1 cellular context compared by ENCODE assay signal in the genomic region with DNA sequence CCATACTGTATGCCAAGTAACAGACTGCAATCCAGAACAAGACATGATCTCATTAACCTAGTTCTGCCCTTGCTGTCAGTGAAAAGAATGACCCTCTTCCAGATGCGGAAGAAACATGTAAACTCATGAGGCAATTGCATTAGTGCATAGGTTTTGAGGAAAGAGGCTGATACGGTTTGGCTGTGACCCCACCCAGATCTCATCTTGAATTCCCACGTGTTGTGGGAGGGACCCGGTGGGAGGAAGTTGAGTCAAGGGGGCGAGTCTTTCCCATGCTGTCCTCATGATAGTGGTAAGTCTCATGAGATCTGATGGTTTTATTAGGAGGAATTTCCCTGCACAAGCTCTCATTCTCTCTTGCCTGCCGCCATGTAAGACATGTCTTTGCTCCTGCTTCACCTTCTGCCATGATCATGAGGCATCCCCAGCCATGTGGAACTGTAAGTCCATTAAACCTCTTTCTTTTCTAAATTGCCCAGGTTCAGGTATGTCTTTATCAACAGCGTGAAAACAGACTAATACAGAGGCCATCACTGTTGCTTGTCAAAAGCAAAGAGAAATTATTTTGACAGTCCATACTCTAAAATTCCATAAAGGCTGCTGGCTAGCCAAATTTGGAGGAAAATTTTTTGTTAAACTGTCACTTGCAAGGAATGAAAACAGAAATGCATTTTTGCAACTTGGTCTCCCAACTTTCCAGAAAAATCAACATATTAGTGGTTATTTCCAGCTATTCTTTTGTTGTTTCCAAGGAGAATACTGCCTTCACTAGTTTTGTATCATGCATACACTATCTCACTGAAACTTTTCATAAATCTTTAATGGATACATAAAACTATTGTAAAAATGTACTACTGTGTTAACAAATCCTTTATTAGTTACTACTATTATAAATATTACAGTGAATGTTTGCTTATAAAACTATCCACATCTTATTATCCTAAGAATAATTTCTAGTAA.
TF ChIP-seq lines count a peak whose summit lies in the region.

No MANE protein-coding gene starts in this region.

TF ChIP-seq in K562, 482 proteins besides CTCF, POLR2A, EP300 and RAD21 (continued from another document and continues in another):
- TF ChIP-seq, protein P1, sequence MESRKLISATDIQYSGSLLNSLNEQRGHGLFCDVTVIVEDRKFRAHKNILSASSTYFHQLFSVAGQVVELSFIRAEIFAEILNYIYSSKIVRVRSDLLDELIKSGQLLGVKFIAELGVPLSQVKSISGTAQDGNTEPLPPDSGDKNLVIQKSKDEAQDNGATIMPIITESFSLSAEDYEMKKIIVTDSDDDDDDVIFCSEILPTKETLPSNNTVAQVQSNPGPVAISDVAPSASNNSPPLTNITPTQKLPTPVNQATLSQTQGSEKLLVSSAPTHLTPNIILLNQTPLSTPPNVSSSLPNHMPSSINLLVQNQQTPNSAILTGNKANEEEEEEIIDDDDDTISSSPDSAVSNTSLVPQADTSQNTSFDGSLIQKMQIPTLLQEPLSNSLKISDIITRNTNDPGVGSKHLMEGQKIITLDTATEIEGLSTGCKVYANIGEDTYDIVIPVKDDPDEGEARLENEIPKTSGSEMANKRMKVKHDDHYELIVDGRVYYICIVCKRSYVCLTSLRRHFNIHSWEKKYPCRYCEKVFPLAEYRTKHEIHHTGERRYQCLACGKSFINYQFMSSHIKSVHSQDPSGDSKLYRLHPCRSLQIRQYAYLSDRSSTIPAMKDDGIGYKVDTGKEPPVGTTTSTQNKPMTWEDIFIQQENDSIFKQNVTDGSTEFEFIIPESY (CRISPR knock-in tag; IDR thresholded peaks at IDR 0.05): no peak
- TF ChIP-seq ZNF318 (IDR thresholded peaks at IDR 0.05; ENCODE audit: borderline replicate concordance in 1 of 2, low read depth in 1 of 2): peak in 1 of 2 experiments; percentile 77; a peak in 2 of 4 replicates
- peak; percentile 75 for TF ChIP-seq PML (IDR thresholded peaks at IDR 0.05; ENCODE audit: low read length)
- TF ChIP-seq DPF2 (IDR thresholded peaks at IDR 0.05): peak; percentile 71
- no peak for TF ChIP-seq ELF2 (CRISPR knock-in tag; IDR thresholded peaks at IDR 0.05)
- no peak for TF ChIP-seq NUFIP1 (IDR thresholded peaks at IDR 0.05; ENCODE audit: partially characterized antibody)
- peak; percentile 90 for TF ChIP-seq CEBPB (tag; IDR thresholded peaks at IDR 0.05)
- peak; percentile 67 for TF ChIP-seq GABPA (tag; conservative IDR thresholded peaks at IDR 0.05; ENCODE audit: low read depth)
- no peak for TF ChIP-seq ZNF717 (CRISPR knock-in tag; IDR thresholded peaks at IDR 0.05)
- TF ChIP-seq, protein P2, sequence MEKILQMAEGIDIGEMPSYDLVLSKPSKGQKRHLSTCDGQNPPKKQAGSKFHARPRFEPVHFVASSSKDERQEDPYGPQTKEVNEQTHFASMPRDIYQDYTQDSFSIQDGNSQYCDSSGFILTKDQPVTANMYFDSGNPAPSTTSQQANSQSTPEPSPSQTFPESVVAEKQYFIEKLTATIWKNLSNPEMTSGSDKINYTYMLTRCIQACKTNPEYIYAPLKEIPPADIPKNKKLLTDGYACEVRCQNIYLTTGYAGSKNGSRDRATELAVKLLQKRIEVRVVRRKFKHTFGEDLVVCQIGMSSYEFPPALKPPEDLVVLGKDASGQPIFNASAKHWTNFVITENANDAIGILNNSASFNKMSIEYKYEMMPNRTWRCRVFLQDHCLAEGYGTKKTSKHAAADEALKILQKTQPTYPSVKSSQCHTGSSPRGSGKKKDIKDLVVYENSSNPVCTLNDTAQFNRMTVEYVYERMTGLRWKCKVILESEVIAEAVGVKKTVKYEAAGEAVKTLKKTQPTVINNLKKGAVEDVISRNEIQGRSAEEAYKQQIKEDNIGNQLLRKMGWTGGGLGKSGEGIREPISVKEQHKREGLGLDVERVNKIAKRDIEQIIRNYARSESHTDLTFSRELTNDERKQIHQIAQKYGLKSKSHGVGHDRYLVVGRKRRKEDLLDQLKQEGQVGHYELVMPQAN (IDR thresholded peaks at IDR 0.05; ENCODE audit: borderline replicate concordance): peak; percentile 88; the same call in 1 of the 2 replicates
- TF ChIP-seq POLR2AphosphoS2 (IDR thresholded peaks at IDR 0.05; ENCODE audit: low read length): peak; percentile 79; the same call in 1 of the 2 replicates
- TF ChIP-seq, protein P3, sequence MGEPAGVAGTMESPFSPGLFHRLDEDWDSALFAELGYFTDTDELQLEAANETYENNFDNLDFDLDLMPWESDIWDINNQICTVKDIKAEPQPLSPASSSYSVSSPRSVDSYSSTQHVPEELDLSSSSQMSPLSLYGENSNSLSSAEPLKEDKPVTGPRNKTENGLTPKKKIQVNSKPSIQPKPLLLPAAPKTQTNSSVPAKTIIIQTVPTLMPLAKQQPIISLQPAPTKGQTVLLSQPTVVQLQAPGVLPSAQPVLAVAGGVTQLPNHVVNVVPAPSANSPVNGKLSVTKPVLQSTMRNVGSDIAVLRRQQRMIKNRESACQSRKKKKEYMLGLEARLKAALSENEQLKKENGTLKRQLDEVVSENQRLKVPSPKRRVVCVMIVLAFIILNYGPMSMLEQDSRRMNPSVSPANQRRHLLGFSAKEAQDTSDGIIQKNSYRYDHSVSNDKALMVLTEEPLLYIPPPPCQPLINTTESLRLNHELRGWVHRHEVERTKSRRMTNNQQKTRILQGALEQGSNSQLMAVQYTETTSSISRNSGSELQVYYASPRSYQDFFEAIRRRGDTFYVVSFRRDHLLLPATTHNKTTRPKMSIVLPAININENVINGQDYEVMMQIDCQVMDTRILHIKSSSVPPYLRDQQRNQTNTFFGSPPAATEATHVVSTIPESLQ (CRISPR knock-in tag; IDR thresholded peaks at IDR 0.05): no peak
- TF ChIP-seq ZFX (CRISPR knock-in tag; IDR thresholded peaks at IDR 0.05): 0 out of 2 replicates have a peak, but pooled peaks have one; percentile 2
- TF ChIP-seq ZNF24 (IDR thresholded peaks at IDR 0.05): 0 out of 2 replicates have a peak, but pooled peaks have one; percentile 16
- TF ChIP-seq CGGBP1 (CRISPR knock-in tag; IDR thresholded peaks at IDR 0.05): peak; percentile 78; the same call in 1 of the 2 replicates
- TF ChIP-seq POLR2AphosphoS5 (IDR thresholded peaks at IDR 0.05; ENCODE audit: control insufficient read depth, insufficient read depth, low read depth, low read length): peak; percentile 93
- TF ChIP-seq, protein P4, sequence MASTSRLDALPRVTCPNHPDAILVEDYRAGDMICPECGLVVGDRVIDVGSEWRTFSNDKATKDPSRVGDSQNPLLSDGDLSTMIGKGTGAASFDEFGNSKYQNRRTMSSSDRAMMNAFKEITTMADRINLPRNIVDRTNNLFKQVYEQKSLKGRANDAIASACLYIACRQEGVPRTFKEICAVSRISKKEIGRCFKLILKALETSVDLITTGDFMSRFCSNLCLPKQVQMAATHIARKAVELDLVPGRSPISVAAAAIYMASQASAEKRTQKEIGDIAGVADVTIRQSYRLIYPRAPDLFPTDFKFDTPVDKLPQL (IDR thresholded peaks at IDR 0.05; ENCODE audit: extremely low read depth, insufficient read length): peak; percentile 79
- TF ChIP-seq SMAD4 (CRISPR knock-in tag; conservative IDR thresholded peaks at IDR 0.05): 0 out of 2 replicates have a peak, but pooled peaks have one; percentile 12
- TF ChIP-seq HDAC6 (IDR thresholded peaks at IDR 0.05; ENCODE audit: low read depth, low read length): no peak
- peak; percentile 29; the same call in 1 of the 2 replicates for TF ChIP-seq BCOR (IDR thresholded peaks at IDR 0.05)
- TF ChIP-seq POLR2B (IDR thresholded peaks at IDR 0.05; ENCODE audit: low read depth, partially characterized antibody): peak; percentile 96
- peak; percentile 61 for TF ChIP-seq TBP (optimal IDR thresholded peaks at IDR 0.05; ENCODE audit: low read depth, low read length)
- no peak for TF ChIP-seq NR3C1 (CRISPR knock-in tag; IDR thresholded peaks at IDR 0.05)
- TF ChIP-seq, protein P5, sequence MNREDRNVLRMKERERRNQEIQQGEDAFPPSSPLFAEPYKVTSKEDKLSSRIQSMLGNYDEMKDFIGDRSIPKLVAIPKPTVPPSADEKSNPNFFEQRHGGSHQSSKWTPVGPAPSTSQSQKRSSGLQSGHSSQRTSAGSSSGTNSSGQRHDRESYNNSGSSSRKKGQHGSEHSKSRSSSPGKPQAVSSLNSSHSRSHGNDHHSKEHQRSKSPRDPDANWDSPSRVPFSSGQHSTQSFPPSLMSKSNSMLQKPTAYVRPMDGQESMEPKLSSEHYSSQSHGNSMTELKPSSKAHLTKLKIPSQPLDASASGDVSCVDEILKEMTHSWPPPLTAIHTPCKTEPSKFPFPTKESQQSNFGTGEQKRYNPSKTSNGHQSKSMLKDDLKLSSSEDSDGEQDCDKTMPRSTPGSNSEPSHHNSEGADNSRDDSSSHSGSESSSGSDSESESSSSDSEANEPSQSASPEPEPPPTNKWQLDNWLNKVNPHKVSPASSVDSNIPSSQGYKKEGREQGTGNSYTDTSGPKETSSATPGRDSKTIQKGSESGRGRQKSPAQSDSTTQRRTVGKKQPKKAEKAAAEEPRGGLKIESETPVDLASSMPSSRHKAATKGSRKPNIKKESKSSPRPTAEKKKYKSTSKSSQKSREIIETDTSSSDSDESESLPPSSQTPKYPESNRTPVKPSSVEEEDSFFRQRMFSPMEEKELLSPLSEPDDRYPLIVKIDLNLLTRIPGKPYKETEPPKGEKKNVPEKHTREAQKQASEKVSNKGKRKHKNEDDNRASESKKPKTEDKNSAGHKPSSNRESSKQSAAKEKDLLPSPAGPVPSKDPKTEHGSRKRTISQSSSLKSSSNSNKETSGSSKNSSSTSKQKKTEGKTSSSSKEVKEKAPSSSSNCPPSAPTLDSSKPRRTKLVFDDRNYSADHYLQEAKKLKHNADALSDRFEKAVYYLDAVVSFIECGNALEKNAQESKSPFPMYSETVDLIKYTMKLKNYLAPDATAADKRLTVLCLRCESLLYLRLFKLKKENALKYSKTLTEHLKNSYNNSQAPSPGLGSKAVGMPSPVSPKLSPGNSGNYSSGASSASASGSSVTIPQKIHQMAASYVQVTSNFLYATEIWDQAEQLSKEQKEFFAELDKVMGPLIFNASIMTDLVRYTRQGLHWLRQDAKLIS (CRISPR knock-in tag; IDR thresholded peaks at IDR 0.05): peak; percentile 22; the same call in 1 of the 2 replicates
- peak; percentile 72; the same call in 1 of the 2 replicates for TF ChIP-seq KLF13 (tag; IDR thresholded peaks at IDR 0.05; ENCODE audit: borderline replicate concordance, low read depth)
- TF ChIP-seq PRMT5 (CRISPR knock-in tag; IDR thresholded peaks at IDR 0.05): no peak
- TF ChIP-seq KHSRP (IDR thresholded peaks at IDR 0.05): no peak
